ENCODE assay signal across 8 cellular contexts in genomic region chr19:36417752-36418286, GRCh38. TPM values are rescaled to one million over a fixed set of nuclear protein-coding genes. Genes with fewer than 3 reads are reported as not detected.
DNase-seq lines count a peak whose midpoint lies in the region; ATAC-seq and TF ChIP-seq lines count a peak whose summit lies in the region.

No MANE protein-coding gene starts in this region.

- H3K4me1 ChIP-seq in ACC112 (ENCODE audit: control insufficient read depth, insufficient read depth, low read length, unreplicated experiment) (no peaks in the 10 kb centered on the region), body of pancreas (peaks cover 19% of the 10 kb centered on the region), mesodermal cell (ENCODE audit: control insufficient read depth, insufficient read depth, low read length, poor library complexity, severe bottlenecking) (no peaks in the 10 kb centered on the region), aorta (ENCODE audit: control insufficient read depth in 1 of 2, insufficient read depth in 2 of 2, low read length in 2 of 2) (no peaks in the 10 kb centered on the region)

- no peak for ATAC-seq in body of pancreas
- no peak for ATAC-seq in aorta (ENCODE audit: low FRiP score)
- ATAC-seq in GM18511 (IDR thresholded peaks at IDR 0.05; ENCODE audit: unreplicated experiment): no peak
- ATAC-seq in HG03342 (IDR thresholded peaks at IDR 0.05; ENCODE audit: unreplicated experiment): no peak

- no peak for TF ChIP-seq POLR2A in body of pancreas (IDR thresholded peaks at IDR 0.05)

- H3K27me3 ChIP-seq in ACC112 (ENCODE audit: insufficient read depth, low read length) (no peaks in the 10 kb centered on the region), HL-60 (ENCODE audit: insufficient read depth, poor library complexity, severe bottlenecking) (no peaks in the 10 kb centered on the region), body of pancreas (no peaks in the 10 kb centered on the region), aorta (ENCODE audit: control insufficient read depth in 1 of 2, insufficient read depth in 2 of 2, low read length in 1 of 2) (no peaks in the 10 kb centered on the region)

- H2AFZ ChIP-seq in ACC112 (ENCODE audit: low read length, unreplicated experiment): peak overlapping the region; percentile 95

- peaks cover 36% of the 10 kb centered on the region for H3K79me2 ChIP-seq in ACC112 (ENCODE audit: control insufficient read depth, insufficient read depth, low read length, unreplicated experiment)

- H3K4me3 ChIP-seq in ACC112 (ENCODE audit: low read depth, low read length) (peak overlapping the region; percentile 97), HL-60 (replicated peaks; ENCODE audit: insufficient read depth, low read length) (peak overlapping the region; percentile 51), body of pancreas (peak overlapping the region; percentile 38 to 67), mesodermal cell (ENCODE audit: extremely low read depth, insufficient read depth, low read length, poor library complexity, severe bottlenecking) (peak overlapping the region; percentile 72), aorta (ENCODE audit: low read length in 2 of 2) (peak overlapping the region; percentile 46 to 83)

- intact Hi-C loops in body of pancreas (cut with DNase I) (no loop called here), aorta (cut with DNase I) (no loop called here)

- WGBS in body of pancreas, 2 donors: 24 to 31% methylated on average over 5 to 25 of the region's 25 CpGs
- 16 to 20% methylated on average over 22 to 23 of the region's 25 CpGs for WGBS in mesodermal cell (ENCODE audit: insufficient coverage in 2 of 2), 2 experiments
- 10 to 20% methylated on average over 24 to 25 of the region's 25 CpGs for WGBS in aorta, 2 donors

- TF ChIP-seq CTCF in HL-60 (IDR thresholded peaks at IDR 0.05; ENCODE audit: insufficient read depth, low read length): no peak
- no peak for TF ChIP-seq CTCF in body of pancreas (IDR thresholded peaks at IDR 0.05)

- H3K9me3 ChIP-seq in body of pancreas (no peaks in the 10 kb centered on the region), mesodermal cell (ENCODE audit: control insufficient read depth, low read length) (peaks cover 55% of the 10 kb centered on the region), aorta (ENCODE audit: control insufficient read depth, low read length) (no peaks in the 10 kb centered on the region)

- DNase-seq in HL-60 (ENCODE audit: low read depth in 1 of 2, low spot score in 1 of 2) (no peak), body of pancreas (no peak), aorta (peak in 1 of 2 donors; percentile 41), GM19238 (ENCODE audit: insufficient read length, low spot score) (no peak)

- H3K27ac ChIP-seq in ACC112 (ENCODE audit: low read depth, low read length): peak overlapping the region; percentile 79
- peak overlapping the region; percentile 84 for H3K27ac ChIP-seq in HL-60 (replicated peaks)
- H3K27ac ChIP-seq in body of pancreas: peak overlapping the region; percentile 40 to 80 (median 59)
- H3K27ac ChIP-seq in mesodermal cell (ENCODE audit: low read depth, low read length, severe bottlenecking): peak overlapping the region; percentile 93
- H3K27ac ChIP-seq in aorta (ENCODE audit: low read depth in 1 of 2, low read length in 2 of 2): peak overlapping the region in 1 of 2 donors; percentile 22

- 0 out of 2 replicates have a peak, but pooled peaks cover 2% of the 10 kb centered on the region for H3K36me3 ChIP-seq in ACC112 (ENCODE audit: insufficient read depth, low read length)
- H3K36me3 ChIP-seq in body of pancreas (replicated peaks in 1 of 2; ENCODE audit: insufficient read depth in 1 of 2, low read depth in 2 of 2): no peaks in the 10 kb centered on the region
- peaks cover 44% of the 10 kb centered on the region for H3K36me3 ChIP-seq in mesodermal cell (ENCODE audit: control insufficient read depth, insufficient read depth, low read length)
- peaks cover 0 to 2% of the 10 kb centered on the region in 2 donors for H3K36me3 ChIP-seq in aorta (ENCODE audit: control insufficient read depth in 1 of 2, insufficient read depth in 2 of 2, low read length in 1 of 2)

RNA-seq across cellular contexts. Expression of gene ZFP82, which starts 0.6 kb away (rescaled TPM):
- total RNA-seq in body of pancreas (1 to 10 TPM in 1 of 2 donors, under 1 TPM in 1; 0.78 to 2.0 TPM), aorta (1 to 10 TPM; 4.8 to 8.3 TPM)
- polyA plus RNA-seq in mesodermal cell (2013, experiment 1 of 2): 11.2 TPM
- 12.1 TPM for polyA plus RNA-seq in mesodermal cell (2013, experiment 2 of 2)
- 1 to 10 TPM; 2.0 to 4.9 TPM for polyA plus RNA-seq in aorta

RNA-seq across cellular contexts. Expression of gene ZFP14, which starts 38.8 kb away (rescaled TPM):
- total RNA-seq in body of pancreas (1 to 10 TPM in 1 of 2 donors, under 1 TPM in 1; 0.99 to 4.4 TPM), aorta (10 to 100 TPM in 1 of 2 donors, 1 to 10 TPM in 1; 4.4 to 11.5 TPM)
- polyA plus RNA-seq in mesodermal cell (2013, experiment 1 of 2): 3.9 TPM
- 4.1 TPM for polyA plus RNA-seq in mesodermal cell (2013, experiment 2 of 2)
- polyA plus RNA-seq in aorta: 1 to 10 TPM; 2.0 to 2.9 TPM
